Comparison of ENCODE assay signal across 24 cellular contexts in the genomic region with DNA sequence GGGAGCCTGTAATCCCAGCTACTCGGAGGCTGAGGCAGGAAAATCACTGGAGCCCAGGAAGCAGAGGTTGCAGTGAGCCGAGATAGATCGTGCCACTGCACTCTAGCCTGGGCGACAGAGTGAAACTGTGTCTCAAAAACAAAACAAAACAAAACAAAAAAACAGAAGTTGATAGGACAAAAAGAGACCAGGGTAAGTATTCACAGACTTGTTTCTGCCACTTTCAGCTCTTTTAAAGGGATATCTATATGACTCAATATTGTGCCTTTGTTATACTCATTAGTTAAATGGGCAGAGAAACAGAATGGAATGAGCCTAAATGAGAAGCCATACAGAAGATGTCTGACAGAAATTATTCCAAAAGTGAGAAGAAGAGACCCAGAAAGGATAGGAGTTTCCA.
"Had no signal": no experiment of that assay in that cellular context is flagged by ENCODE, and none has a peak within 500 bp of the region (broad histone marks: within the 10 kb centered on the region; RNA-seq: fewer than 3 reads in every experiment).

No MANE protein-coding gene starts in this region.

- H3K4me3 Mint-ChIP-seq: IgD-negative memory B cell, T-cell had no signal

- DNase-seq: Kasumi-1, NCI-H1048, NCI-H1105, NCI-H1417, NCI-H1436 treated with DMSO at 0.1 percent for 48 hours, NCI-H1694, NCI-H187 treated with DMSO at 0.1 percent for 48 hours, NCI-H2029 treated with DMSO at 0.1 percent for 48 hours, NCI-H2171 treated with DMSO at 0.1 percent for 48 hours, NCI-H345, NCI-H446 treated with DMSO at 0.1 percent for 48 hours, NCI-H510A treated with DMSO at 0.1 percent for 48 hours, NCI-H526, NCI-H748 treated with DMSO at 0.1 percent for 48 hours, SHP77, SK-N-SH, SW 1271, T-cell had no signal

- H3K27ac ChIP-seq: HL-60, KMS-11, RWPE1 had no signal

- H3K27ac Mint-ChIP-seq: IgD-negative memory B cell, T-cell had no signal

- H3K27me3 Mint-ChIP-seq: IgD-negative memory B cell had no signal

- FAIRE-seq: HTR-8/SVneo, K562 had no signal

- H3K9me3 Mint-ChIP-seq: IgD-negative memory B cell, T-cell had no signal

- H3K36me3 Mint-ChIP-seq: IgD-negative memory B cell, T-cell had no signal

- H3K9ac ChIP-seq: KMS-11, SK-N-SH had no signal

- H3K4me1 Mint-ChIP-seq: IgD-negative memory B cell, T-cell had no signal

- H3K4me2 ChIP-seq: KMS-11, SK-N-SH had no signal

- H3K4me3 ChIP-seq: K562 had no signal

- H3K9me3 ChIP-seq: SK-N-SH had no signal

- ATAC-seq: K562, T-cell had no signal
